Comparison of ENCODE assay signal across 1 cellular context in the genomic region with DNA sequence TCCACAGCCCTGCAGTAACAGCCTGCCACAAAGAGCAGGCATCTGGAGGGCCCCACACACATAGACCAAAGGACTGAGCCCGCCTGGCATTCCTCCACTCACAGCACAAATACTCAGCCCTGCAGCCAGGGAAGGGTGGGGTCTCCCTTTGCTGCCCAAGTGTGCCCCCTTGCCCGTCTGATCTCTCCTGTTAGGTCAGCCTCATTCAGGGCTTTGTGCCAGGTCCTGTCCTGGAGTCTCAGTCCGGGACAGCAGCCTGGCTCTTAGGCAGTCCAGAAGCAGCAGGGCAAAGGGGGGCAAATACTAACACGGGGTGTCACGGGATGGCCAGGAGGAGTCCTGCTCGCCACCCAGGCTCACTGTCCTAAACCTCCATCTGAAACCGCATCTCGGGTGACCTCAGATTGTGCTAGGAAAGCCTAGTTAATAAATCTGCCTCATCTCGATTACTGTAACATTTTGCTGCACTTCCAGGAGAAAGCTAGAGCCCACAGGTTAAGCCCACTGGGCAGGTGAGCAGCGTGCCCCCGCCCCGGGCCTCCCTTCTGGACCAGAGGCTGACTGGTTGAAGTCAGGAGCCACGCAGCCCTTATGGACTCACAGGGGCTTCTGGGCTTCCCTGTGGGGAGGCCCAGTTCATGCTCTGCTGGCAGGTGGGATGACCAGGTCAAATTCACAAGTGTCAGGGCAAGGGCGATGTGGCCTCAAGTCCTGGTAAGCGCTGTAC.
A peak's percentile ranks its signal among the peaks of the same experiment; 100 is the strongest.
TF ChIP-seq lines count a peak whose summit lies in the region.

No MANE protein-coding gene starts in this region.

TF ChIP-seq in HepG2, 621 proteins besides CTCF, POLR2A, EP300 and RAD21:
- TF ChIP-seq CSRNP2 (CRISPR knock-in tag; conservative IDR thresholded peaks at IDR 0.05; ENCODE audit: low read depth) (0 out of 2 replicates have a peak, but pooled peaks have one; percentile 45), AGO2 (optimal IDR thresholded peaks at IDR 0.05; ENCODE audit: low read depth, low read length) (peak; percentile 88), ZNF788 (CRISPR knock-in tag; IDR thresholded peaks at IDR 0.05; ENCODE audit: borderline replicate concordance) (0 out of 2 replicates have a peak, but pooled peaks have one; percentile 38), POLR2G (IDR thresholded peaks at IDR 0.05; ENCODE audit: low read depth, low read length) (peak; percentile 41), KDM2A (CRISPR knock-in tag; IDR thresholded peaks at IDR 0.05; ENCODE audit: borderline replicate concordance, low read depth) (0 out of 2 replicates have a peak, but pooled peaks have one; percentile 19), ZNF761 (CRISPR knock-in tag; conservative IDR thresholded peaks at IDR 0.05) (0 out of 2 replicates have a peak, but pooled peaks have one; percentile 36), SALL1 (CRISPR knock-in tag; IDR thresholded peaks at IDR 0.05) (peak; percentile 8; the same call in 1 of the 2 replicates), HNF1B (CRISPR knock-in tag; IDR thresholded peaks at IDR 0.05) (peak; percentile 32; the same call in 1 of the 2 replicates), ZC3H4 (CRISPR knock-in tag; IDR thresholded peaks at IDR 0.05; ENCODE audit: borderline replicate concordance) (no peak), MYPOP (CRISPR knock-in tag; IDR thresholded peaks at IDR 0.05) (no peak), TBX2 (CRISPR knock-in tag; IDR thresholded peaks at IDR 0.05; ENCODE audit: borderline replicate concordance) (0 out of 2 replicates have a peak, but pooled peaks have one; percentile 16), STAG1 (CRISPR knock-in tag; IDR thresholded peaks at IDR 0.05) (no peak), SMAD1 (CRISPR knock-in tag; IDR thresholded peaks at IDR 0.05; ENCODE audit: borderline replicate concordance, low read depth) (peak; percentile 52; the same call in 1 of the 2 replicates), ZNF660 (CRISPR knock-in tag; IDR thresholded peaks at IDR 0.05; ENCODE audit: borderline replicate concordance, low read depth) (no peak), ZNF574 (CRISPR knock-in tag; IDR thresholded peaks at IDR 0.05) (no peak), ZNF143 (CRISPR knock-in tag; IDR thresholded peaks at IDR 0.05) (no peak), ZFY (CRISPR knock-in tag; IDR thresholded peaks at IDR 0.05) (peak; percentile 25; the same call in 1 of the 2 replicates), GTF3A (CRISPR knock-in tag; conservative IDR thresholded peaks at IDR 0.05) (0 out of 2 replicates have a peak, but pooled peaks have one; percentile 43), ZC3H13 (CRISPR knock-in tag; IDR thresholded peaks at IDR 0.05) (peak; percentile 9; the same call in 1 of the 2 replicates), AGO1 (IDR thresholded peaks at IDR 0.05; ENCODE audit: low read depth, low read length, poor library complexity, severe bottlenecking) (peak; percentile 57)
- TF ChIP-seq, protein P1, sequence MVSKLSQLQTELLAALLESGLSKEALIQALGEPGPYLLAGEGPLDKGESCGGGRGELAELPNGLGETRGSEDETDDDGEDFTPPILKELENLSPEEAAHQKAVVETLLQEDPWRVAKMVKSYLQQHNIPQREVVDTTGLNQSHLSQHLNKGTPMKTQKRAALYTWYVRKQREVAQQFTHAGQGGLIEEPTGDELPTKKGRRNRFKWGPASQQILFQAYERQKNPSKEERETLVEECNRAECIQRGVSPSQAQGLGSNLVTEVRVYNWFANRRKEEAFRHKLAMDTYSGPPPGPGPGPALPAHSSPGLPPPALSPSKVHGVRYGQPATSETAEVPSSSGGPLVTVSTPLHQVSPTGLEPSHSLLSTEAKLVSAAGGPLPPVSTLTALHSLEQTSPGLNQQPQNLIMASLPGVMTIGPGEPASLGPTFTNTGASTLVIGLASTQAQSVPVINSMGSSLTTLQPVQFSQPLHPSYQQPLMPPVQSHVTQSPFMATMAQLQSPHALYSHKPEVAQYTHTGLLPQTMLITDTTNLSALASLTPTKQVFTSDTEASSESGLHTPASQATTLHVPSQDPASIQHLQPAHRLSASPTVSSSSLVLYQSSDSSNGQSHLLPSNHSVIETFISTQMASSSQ (IDR thresholded peaks at IDR 0.05; ENCODE audit: low read depth): no peak
- TF ChIP-seq, protein P1 (CRISPR knock-in tag; IDR thresholded peaks at IDR 0.05; ENCODE audit: borderline replicate concordance): 0 out of 2 replicates have a peak, but pooled peaks have one; percentile 35
- TF ChIP-seq, protein P2, sequence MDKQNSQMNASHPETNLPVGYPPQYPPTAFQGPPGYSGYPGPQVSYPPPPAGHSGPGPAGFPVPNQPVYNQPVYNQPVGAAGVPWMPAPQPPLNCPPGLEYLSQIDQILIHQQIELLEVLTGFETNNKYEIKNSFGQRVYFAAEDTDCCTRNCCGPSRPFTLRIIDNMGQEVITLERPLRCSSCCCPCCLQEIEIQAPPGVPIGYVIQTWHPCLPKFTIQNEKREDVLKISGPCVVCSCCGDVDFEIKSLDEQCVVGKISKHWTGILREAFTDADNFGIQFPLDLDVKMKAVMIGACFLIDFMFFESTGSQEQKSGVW (CRISPR knock-in tag; IDR thresholded peaks at IDR 0.05; ENCODE audit: borderline replicate concordance): no peak
